Comparison of ENCODE assay signal across 17 cellular contexts in genomic region chr13:24221007-24221406, GRCh38.
DNase-seq lines count a peak whose midpoint lies in the region; ATAC-seq and TF ChIP-seq lines count a peak whose summit lies in the region.
"Had no signal": no experiment of that assay in that cellular context is flagged by ENCODE, and none has a peak within 500 bp of the region (broad histone marks: within the 10 kb centered on the region; RNA-seq: fewer than 3 reads in every experiment).

No MANE protein-coding gene starts in this region.

- H3K27me3 ChIP-seq in mammary epithelial cell (ENCODE audit: insufficient read depth, low read length) (peaks cover 4% of the 10 kb centered on the region), right lobe of liver (no peaks in the 10 kb centered on the region)
- H3K27me3 ChIP-seq: esophagus squamous epithelium, transverse colon had no signal

- H3K4me3 ChIP-seq in mammary epithelial cell (replicated peaks in 1 of 3; ENCODE audit: insufficient read depth in 1 of 3, low read depth in 2 of 3, low read length in 3 of 3) (no peak overlapping the region), right lobe of liver (no peak overlapping the region)
- H3K4me3 ChIP-seq: esophagus squamous epithelium, transverse colon had no signal

- no peak overlapping the region for H3K4me2 ChIP-seq in mammary epithelial cell (ENCODE audit: insufficient read depth, low read depth, low read length)
- H3K4me2 ChIP-seq: SK-N-SH had no signal

- peak; percentile 49 for TF ChIP-seq POLR2A in right lobe of liver (IDR thresholded peaks at IDR 0.05)

- DNase-seq in T47D (ENCODE audit: low read depth in 1 of 2, low spot score in 1 of 2) (peak; percentile 35 to 74), mammary epithelial cell (no peak), right lobe of liver (no peak), type B pancreatic cell (ENCODE audit: extremely low spot score, unreplicated experiment) (no peak), NCI-H2227 treated with DMSO at 0.1 percent for 48 hours (lab: John Stamatoyannopoulos, UW) (no peak), ACHN (no peak)
- DNase-seq: activated CD4-positive, CD25-positive, alpha-beta regulatory T cell treated with anti-CD3 and anti-CD28 coated beads, Interleukin-2, amount 50 U/mL, for 72 hours; effector CD4-positive, alpha-beta T cell; esophagus squamous epithelium; HCEC 1CT; NCI-H1048; NCI-H526; SK-N-SH; transverse colon had no signal

- no peak overlapping the region for H3K27ac ChIP-seq in mammary epithelial cell (ENCODE audit: insufficient read depth, low read depth, low read length)
- H3K27ac ChIP-seq in right lobe of liver: peak overlapping the region; percentile 76 to 93 (median 87)
- H3K27ac ChIP-seq: esophagus squamous epithelium had no signal

- H4K20me1 ChIP-seq in mammary epithelial cell (ENCODE audit: insufficient read depth, low read length): no peaks in the 10 kb centered on the region

- H3K4me1 Mint-ChIP-seq in brain (peaks cover 52% of the 10 kb centered on the region), type B pancreatic cell (ENCODE audit: unreplicated experiment) (peaks cover 25% of the 10 kb centered on the region)

- dilution Hi-C loops in mammary epithelial cell (cut with HindIII; ENCODE audit: low sequenced_read_pairs): loop anchor here (5.0 kb wide), 1 partner anchor 204 kb away; no protein-coding TSS in a partner anchor

- H3K36me3 ChIP-seq in mammary epithelial cell (ENCODE audit: insufficient read depth, low read length) (no peaks in the 10 kb centered on the region), right lobe of liver (peaks cover 0 to 13% (median 0%) of the 10 kb centered on the region in 4 donors)
- H3K36me3 ChIP-seq: transverse colon had no signal

- H3K36me3 Mint-ChIP-seq in brain (no peaks in the 10 kb centered on the region), type B pancreatic cell (no peaks in the 10 kb centered on the region)
- H3K36me3 Mint-ChIP-seq: CD14-positive monocyte had no signal

- TF ChIP-seq CTCF in mammary epithelial cell (conservative IDR thresholded peaks at IDR 0.05 in 1 of 2, IDR thresholded peaks at IDR 0.05 in 1 of 2; ENCODE audit: extremely low read depth in 1 of 2, insufficient read depth in 1 of 2, low read depth in 1 of 2, low read length in 2 of 2) (no peak), brain (conservative IDR thresholded peaks at IDR 0.05) (no peak), right lobe of liver (IDR thresholded peaks at IDR 0.05) (no peak), type B pancreatic cell (conservative IDR thresholded peaks at IDR 0.05) (no peak)

- H3K4me3 Mint-ChIP-seq in brain (no peak overlapping the region), type B pancreatic cell (no peak overlapping the region)
- H3K4me3 Mint-ChIP-seq: CD14-positive monocyte had no signal

- CTCF ChIA-PET in mammary epithelial cell (lab: Charles Lee; ENCODE audit: low non-redundant PET): no interaction called here

- no peaks in the 10 kb centered on the region for H3K9me3 Mint-ChIP-seq in brain
- peaks cover 4% of the 10 kb centered on the region for H3K9me3 Mint-ChIP-seq in type B pancreatic cell

- BruUV-seq in mammary epithelial cell (replicated peaks; lab: Mats Ljungman, UMichigan): no TSS peak

- H3K9me3 ChIP-seq in mammary epithelial cell (replicated peaks; ENCODE audit: insufficient read depth, low read length) (no peaks in the 10 kb centered on the region), right lobe of liver (no peaks in the 10 kb centered on the region)
- H3K9me3 ChIP-seq: esophagus squamous epithelium, SK-N-SH, transverse colon had no signal

- in situ Hi-C loops in T47D (cut with HindIII; ENCODE audit: low pct_unique_long_range_greater_than_20kb, low sequenced_read_pairs) (no loop called here), mammary epithelial cell (cut with MboI; ENCODE audit: low sequenced_read_pairs in 2 of 2) (loop anchor here (10.0 to 25.0 kb wide), 4 partner anchors 166 to 309 kb away; no protein-coding TSS in a partner anchor), ACHN (cut with HindIII; ENCODE audit: low pct_ligation_motif_present, low pct_unique_long_range_greater_than_20kb, low sequenced_read_pairs) (no loop called here)

- H3K27me3 Mint-ChIP-seq in brain: no peaks in the 10 kb centered on the region
- H3K27me3 Mint-ChIP-seq in type B pancreatic cell: no peaks in the 10 kb centered on the region

- H3K27ac Mint-ChIP-seq in brain: peak overlapping the region in 3 of 5 experiments; percentile 4 to 89 (median 28)
- peak overlapping the region; percentile 80 for H3K27ac Mint-ChIP-seq in type B pancreatic cell
- H3K27ac Mint-ChIP-seq: CD14-positive monocyte had no signal

- intact Hi-C loops in mammary epithelial cell (cut with micrococcal nuclease): loop anchor here (5.0 kb wide), 1 partner anchor 754 kb away; no protein-coding TSS in a partner anchor
- intact Hi-C loops in right lobe of liver (cut with DNase I): loop anchor here (10.0 kb wide), 2 partner anchors 166 to 206 kb away; no protein-coding TSS in a partner anchor

- H3K79me2 ChIP-seq in mammary epithelial cell (ENCODE audit: insufficient read depth, low read length): no peaks in the 10 kb centered on the region

- H3K4me1 ChIP-seq in mammary epithelial cell (ENCODE audit: insufficient read depth, low read length): peaks cover 6% of the 10 kb centered on the region
- peaks cover 0 to 62% (median 22%) of the 10 kb centered on the region in 4 donors for H3K4me1 ChIP-seq in right lobe of liver

- WGBS in mammary epithelial cell (ENCODE audit: low coverage, missing lambda C conversion rate): 85% methylated on average over 2 of the region's 2 CpGs
- 21% methylated on average over 2 of the region's 2 CpGs for WGBS in right lobe of liver (ENCODE audit: insufficient coverage, low coverage, low lambda C conversion rate, missing lambda C conversion rate)

- peak; percentile 36 to 61 (median 60) for ATAC-seq in right lobe of liver
- no peak for ATAC-seq in GM19452 (IDR thresholded peaks at IDR 0.05; ENCODE audit: unreplicated experiment)

- H3K9ac ChIP-seq in mammary epithelial cell (ENCODE audit: insufficient read depth, low read length): no peak overlapping the region
- H3K9ac ChIP-seq: SK-N-SH had no signal

- H2AFZ ChIP-seq in mammary epithelial cell (ENCODE audit: low read depth, low read length): no peak overlapping the region

Comparison
In these comparisons a context has a peak if more than half of its experiments do, and no peak if none do; other contexts are left out.
1. DNase-seq: peak in T47D (2 of 2); none in mammary epithelial cell (single experiment), right lobe of liver (0 of 3), type B pancreatic cell (single experiment), NCI-H2227 treated with DMSO at 0.1 percent for 48 hours (single experiment) and ACHN (single experiment).
2. in situ Hi-C loops: an anchor here in mammary epithelial cell (10.0 to 25.0 kb wide); none called in T47D and ACHN.